ENCODE assay signal across 14 cellular contexts in genomic region chr3:195035345-195036202, GRCh38.
DNase-seq lines count a peak whose midpoint lies in the region; ATAC-seq and TF ChIP-seq lines count a peak whose summit lies in the region.
"Had no signal": no experiment of that assay in that cellular context is flagged by ENCODE, and none has a peak within 500 bp of the region (broad histone marks: within the 10 kb centered on the region; RNA-seq: fewer than 3 reads in every experiment).

No MANE protein-coding gene starts in this region.

- no peaks in the 10 kb centered on the region for H3K9me3 ChIP-seq in neural progenitor cell (ENCODE audit: low read depth)
- H3K9me3 ChIP-seq: HAP-1 had no signal

- H3K4me2 ChIP-seq in neural progenitor cell, result no peak overlapping the region

- H3K27me3 ChIP-seq in neural progenitor cell, result no peaks in the 10 kb centered on the region

- no peak overlapping the region for H3K4me3 ChIP-seq in GM12864 (ENCODE audit: low read depth, low read length)
- H3K4me3 ChIP-seq in choroid plexus epithelial cell (ENCODE audit: low read depth, low read length), result no peak overlapping the region
- no peak overlapping the region for H3K4me3 ChIP-seq in neural progenitor cell
- H3K4me3 ChIP-seq: HAP-1 had no signal

- H3K4me1 ChIP-seq in neural progenitor cell, result peaks cover 16% of the 10 kb centered on the region
- H3K4me1 ChIP-seq: HAP-1 had no signal

- no peak overlapping the region for H3K27ac ChIP-seq in neural progenitor cell
- H3K27ac ChIP-seq: VCaP had no signal

- H3K79me2 ChIP-seq in neural progenitor cell (ENCODE audit: low read depth), result no peaks in the 10 kb centered on the region

- ATAC-seq in HG03565 (IDR thresholded peaks at IDR 0.05; ENCODE audit: unreplicated experiment) (no peak), HG03571 (IDR thresholded peaks at IDR 0.05; ENCODE audit: unreplicated experiment) (no peak)
- ATAC-seq: stimulated activated naive B cell treated with anti-CD40 and anti-IgM and Interleukin-4, amounts not matched to agents 10 μg/mL and 1 μg/mL and 100 μg/mL, for 72 hours had no signal

- H3K4me1 Mint-ChIP-seq in neural progenitor cell, result peaks cover 27% of the 10 kb centered on the region

- DNase-seq in GM12864 (ENCODE audit: low read depth) (no peak), HuH-7 (ENCODE audit: low spot score) (peak; percentile 64), choroid plexus epithelial cell (ENCODE audit: low read depth) (no peak), neural progenitor cell (ENCODE audit: low spot score) (peak; percentile 62), NCI-H69 (lab: John Stamatoyannopoulos, UW) (no peak)
- DNase-seq: activated T-cell treated with anti-CD3 and anti-CD28 coated beads, Interleukin-2, amount 50 U/mL, for 48 hours; kidney glomerular epithelial cell; NCI-H2171 treated with DMSO at 0.1 percent for 48 hours; stimulated activated CD4-positive, alpha-beta T cell treated with anti-CD3 and anti-CD28 coated beads, Interleukin-15, amount 100 ng/mL, for 24 hours; stimulated activated naive B cell treated with anti-CD40 and anti-IgM and Interleukin-4, amounts not matched to agents 10 μg/mL and 1 μg/mL and 100 μg/mL, for 72 hours had no signal

- no peaks in the 10 kb centered on the region for H3K36me3 Mint-ChIP-seq in neural progenitor cell
- H3K36me3 Mint-ChIP-seq: stimulated activated naive B cell treated with anti-CD40 and anti-IgM and Interleukin-4, amounts not matched to agents 10 μg/mL and 1 μg/mL and 100 μg/mL, for 72 hours had no signal

- H3K27me3 Mint-ChIP-seq in neural progenitor cell (ENCODE audit: insufficient read depth, low read depth), result peaks cover 3% of the 10 kb centered on the region

- H4K20me1 ChIP-seq in neural progenitor cell (ENCODE audit: low read depth), result no peaks in the 10 kb centered on the region

- H2AFZ ChIP-seq in neural progenitor cell (replicated peaks), result no peak overlapping the region

- H3K4me3 Mint-ChIP-seq in neural progenitor cell, result no peak overlapping the region
- H3K4me3 Mint-ChIP-seq: stimulated activated naive B cell treated with anti-CD40 and anti-IgM and Interleukin-4, amounts not matched to agents 10 μg/mL and 1 μg/mL and 100 μg/mL, for 72 hours had no signal

- H3K9me3 Mint-ChIP-seq in neural progenitor cell, result peaks cover 2% of the 10 kb centered on the region
- H3K9me3 Mint-ChIP-seq: stimulated activated naive B cell treated with anti-CD40 and anti-IgM and Interleukin-4, amounts not matched to agents 10 μg/mL and 1 μg/mL and 100 μg/mL, for 72 hours had no signal

- no peaks in the 10 kb centered on the region for H3F3A ChIP-seq in neural progenitor cell (ENCODE audit: low read depth)

- H3K27ac Mint-ChIP-seq in neural progenitor cell, result no peak overlapping the region
- H3K27ac Mint-ChIP-seq: stimulated activated naive B cell treated with anti-CD40 and anti-IgM and Interleukin-4, amounts not matched to agents 10 μg/mL and 1 μg/mL and 100 μg/mL, for 72 hours had no signal

- H3K9ac ChIP-seq in neural progenitor cell, result no peak overlapping the region

- peak; percentile 28 for TF ChIP-seq CTCF in GM12864 (IDR thresholded peaks at IDR 0.05; ENCODE audit: low read depth, low read length, missing control alignments)
- TF ChIP-seq CTCF in choroid plexus epithelial cell (conservative IDR thresholded peaks at IDR 0.05; ENCODE audit: low read depth, low read length), result peak; percentile 40
- peak; percentile 46 for TF ChIP-seq CTCF in neural progenitor cell (IDR thresholded peaks at IDR 0.05)

- H3K36me3 ChIP-seq in neural progenitor cell, result no peaks in the 10 kb centered on the region
- H3K36me3 ChIP-seq: HAP-1 had no signal

Comparison
In these comparisons a context has a peak if more than half of its experiments do, and no peak if none do; other contexts are left out.
1. DNase-seq: peak in HuH-7 (single experiment) and neural progenitor cell (single experiment); none in GM12864 (single experiment), choroid plexus epithelial cell (single experiment) and NCI-H69 (single experiment).
2. Peak in every context shown above with its lines, with median percentiles within 50 percentile points of each other: CTCF ChIP-seq.